Comparison of ENCODE assay signal across 2 cellular contexts in genomic region chr19:37977391-37977790, GRCh38.
TF ChIP-seq lines count a peak whose summit lies in the region.

No MANE protein-coding gene starts in this region.

TF ChIP-seq in IMR-90, 13 proteins besides CTCF, POLR2A, EP300 and RAD21:
- TF ChIP-seq NFE2L2 (IDR thresholded peaks at IDR 0.05; ENCODE audit: low read depth, low read length), result no peak
- TF ChIP-seq, protein P1, sequence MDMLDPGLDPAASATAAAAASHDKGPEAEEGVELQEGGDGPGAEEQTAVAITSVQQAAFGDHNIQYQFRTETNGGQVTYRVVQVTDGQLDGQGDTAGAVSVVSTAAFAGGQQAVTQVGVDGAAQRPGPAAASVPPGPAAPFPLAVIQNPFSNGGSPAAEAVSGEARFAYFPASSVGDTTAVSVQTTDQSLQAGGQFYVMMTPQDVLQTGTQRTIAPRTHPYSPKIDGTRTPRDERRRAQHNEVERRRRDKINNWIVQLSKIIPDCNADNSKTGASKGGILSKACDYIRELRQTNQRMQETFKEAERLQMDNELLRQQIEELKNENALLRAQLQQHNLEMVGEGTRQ (IDR thresholded peaks at IDR 0.05; ENCODE audit: low read depth, low read length), result peak; percentile 19; the same call in 1 of the 2 replicates

TF ChIP-seq in K562, 482 proteins besides CTCF, POLR2A, EP300 and RAD21:
- TF ChIP-seq PKNOX1 (IDR thresholded peaks at IDR 0.05), result peak; percentile 64
- no peak for TF ChIP-seq GABPB1 (CRISPR knock-in tag; IDR thresholded peaks at IDR 0.05)
